ENCODE assay signal across 23 cellular contexts in the genomic region with DNA sequence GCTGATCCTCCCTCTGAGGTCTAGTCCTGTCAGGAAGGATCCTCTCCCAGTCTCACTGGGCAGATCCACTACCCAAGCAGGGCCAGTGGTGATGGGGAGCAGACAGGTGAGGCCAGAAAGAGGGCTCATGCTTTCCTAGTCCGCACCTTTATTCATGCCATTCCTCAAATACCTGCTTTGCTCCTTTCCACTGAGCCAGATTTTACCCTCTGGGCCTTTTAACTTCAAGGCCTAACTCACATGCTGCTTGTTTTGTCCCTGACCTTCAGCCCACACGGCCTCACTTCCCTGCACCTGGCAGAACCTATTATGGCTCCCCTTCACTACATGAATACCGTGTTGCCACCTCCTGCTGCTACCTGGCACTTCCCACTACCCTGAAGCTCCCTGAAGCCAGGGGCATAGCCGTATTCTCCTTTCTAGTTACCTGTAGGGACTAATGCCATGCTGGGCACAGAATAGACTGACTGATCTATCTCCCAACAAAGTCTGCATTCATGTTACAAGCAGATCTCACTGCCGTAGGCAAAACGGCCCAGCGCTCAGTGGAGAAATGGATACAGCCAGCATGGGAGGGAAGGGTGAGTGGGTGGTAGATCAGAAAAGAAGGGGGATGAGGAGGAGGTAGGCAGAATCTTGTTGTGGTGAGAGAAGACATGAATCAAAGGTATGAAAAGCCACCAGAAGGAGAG. TPM values are rescaled to one million over a fixed set of nuclear protein-coding genes. Genes with fewer than 3 reads are reported as not detected.
DNase-seq lines count a peak whose midpoint lies in the region; ATAC-seq and TF ChIP-seq lines count a peak whose summit lies in the region.
"Had no signal": no experiment of that assay in that cellular context is flagged by ENCODE, and none has a peak within 500 bp of the region (broad histone marks: within the 10 kb centered on the region; RNA-seq: fewer than 3 reads in every experiment).

No MANE protein-coding gene starts in this region.

- peak overlapping the region; percentile 78 for H3K27ac Mint-ChIP-seq in progenitor cell of endocrine pancreas

- H4K8ac ChIP-seq in mesendoderm (ENCODE audit: low read depth, low read length) = no peak overlapping the region

- no peak overlapping the region for H3K18ac ChIP-seq in mesendoderm (ENCODE audit: low read length)

- H3K4ac ChIP-seq in mesendoderm (ENCODE audit: low read depth, low read length) = no peak overlapping the region

- H3K27ac ChIP-seq in angular gyrus (ENCODE audit: low read depth, low read length) (peak overlapping the region; percentile 62), mesendoderm (ENCODE audit: low read depth, low read length) (no peak overlapping the region)
- H3K27ac ChIP-seq: 22Rv1; BLaER1 treated with 17β-estradiol and CSF1 and Interleukin-3, amounts not matched to agents 10 nM and 100 nM; SK-N-MC had no signal

- H3K27me3 ChIP-seq in mesendoderm (ENCODE audit: insufficient read depth, low read length, poor library complexity) = no peaks in the 10 kb centered on the region
- H3K27me3 ChIP-seq: BLaER1 treated with 17β-estradiol and CSF1 and Interleukin-3, amounts not matched to agents 10 nM and 100 nM had no signal

- H3K9me3 Mint-ChIP-seq in progenitor cell of endocrine pancreas (ENCODE audit: low read depth) = no peaks in the 10 kb centered on the region
- H3K9me3 Mint-ChIP-seq: H9 had no signal

- no peak overlapping the region for H2BK5ac ChIP-seq in mesendoderm (ENCODE audit: low read length)

- peaks cover 19% of the 10 kb centered on the region for H3K36me3 Mint-ChIP-seq in progenitor cell of endocrine pancreas (ENCODE audit: insufficient read depth)

- no peak overlapping the region for H2BK15ac ChIP-seq in mesendoderm (replicated peaks; ENCODE audit: low read depth)

- H3K56ac ChIP-seq in mesendoderm (ENCODE audit: low read length) = no peak overlapping the region

- no peaks in the 10 kb centered on the region for H3K4me1 ChIP-seq in mesendoderm (ENCODE audit: control insufficient read depth, low read depth, low read length)

- no peak overlapping the region for H3K9ac ChIP-seq in mesendoderm (ENCODE audit: low read length)
- H3K9ac ChIP-seq: BLaER1 treated with 17β-estradiol and CSF1 and Interleukin-3, amounts not matched to agents 10 nM and 100 nM had no signal

- no peaks in the 10 kb centered on the region for H3K27me3 Mint-ChIP-seq in progenitor cell of endocrine pancreas

- no peak overlapping the region for H2BK120ac ChIP-seq in mesendoderm (ENCODE audit: low read depth, low read length)

- no peak overlapping the region for H3K4me3 ChIP-seq in mesendoderm (ENCODE audit: low read length)
- H3K4me3 ChIP-seq: BLaER1 treated with 17β-estradiol and CSF1 and Interleukin-3, amounts not matched to agents 10 nM and 100 nM; SK-N-MC had no signal

- H4K5ac ChIP-seq in mesendoderm (ENCODE audit: low read length) = no peak overlapping the region

- TF ChIP-seq CTCF in progenitor cell of endocrine pancreas (IDR thresholded peaks at IDR 0.05; ENCODE audit: unreplicated experiment) = no peak

- no peaks in the 10 kb centered on the region for H3K79me1 ChIP-seq in mesendoderm (ENCODE audit: low read length)

- ATAC-seq in GM21737 (IDR thresholded peaks at IDR 0.05; ENCODE audit: unreplicated experiment) = no peak
- ATAC-seq in HG03045 (IDR thresholded peaks at IDR 0.05; ENCODE audit: unreplicated experiment) = no peak
- ATAC-seq: PC-3 had no signal

- H3K36me3 ChIP-seq in mesendoderm (ENCODE audit: control insufficient read depth, insufficient read depth, low read length) = no peaks in the 10 kb centered on the region
- H3K36me3 ChIP-seq: BLaER1 treated with 17β-estradiol and CSF1 and Interleukin-3, amounts not matched to agents 10 nM and 100 nM had no signal

- no peak overlapping the region for H3K4me2 ChIP-seq in mesendoderm (ENCODE audit: low read length)
- H3K4me2 ChIP-seq: BLaER1 treated with 17β-estradiol and CSF1 and Interleukin-3, amounts not matched to agents 10 nM and 100 nM had no signal

- H3K4me1 Mint-ChIP-seq in progenitor cell of endocrine pancreas (ENCODE audit: low read depth) = no peaks in the 10 kb centered on the region

- DNase-seq in NCI-H146 (lab: John Stamatoyannopoulos, UW) (peak; percentile 18), NCI-H146 treated with DMSO at 0.1 percent for 48 hours (lab: John Stamatoyannopoulos, UW; ENCODE audit: unreplicated experiment) (no peak), mesendoderm (peak; percentile 38), progenitor cell of endocrine pancreas (ENCODE audit: low spot score, unreplicated experiment) (no peak), SKM-1 treated with dmso at 0.1 percent for 144 hours (lab: John Stamatoyannopoulos, UW; ENCODE audit: unreplicated experiment) (no peak)
- DNase-seq: ACHN, DMS79, H9, KG1, NCI-H1092 treated with DMSO at 0.1 percent for 48 hours, NCI-H1694, NCI-H2171 treated with DMSO at 0.1 percent for 48 hours, NCI-H446, NCI-H526, PC-3 had no signal

- no peak overlapping the region for H3K23ac ChIP-seq in mesendoderm (ENCODE audit: low read length)

- no peak overlapping the region for H2AK5ac ChIP-seq in mesendoderm (ENCODE audit: low read length)

- no peak overlapping the region for H3K4me3 Mint-ChIP-seq in progenitor cell of endocrine pancreas (ENCODE audit: low read depth)
- H3K4me3 Mint-ChIP-seq: H9 had no signal

- no CpG with 5 or more reads among the region's 7 CpGs for WGBS in mesendoderm (ENCODE audit: extremely low coverage, insufficient coverage, low lambda C conversion rate)

- no peaks in the 10 kb centered on the region for H3K79me2 ChIP-seq in mesendoderm (ENCODE audit: control insufficient read depth, insufficient read depth, low read length)

RNA-seq across cellular contexts. Expression of a gene that starts 36.1 kb away (rescaled TPM):
- 2.3 TPM for polyA plus RNA-seq in mesendoderm (2013, experiment 1 of 2)
- 2.9 TPM for polyA plus RNA-seq in mesendoderm (2013, experiment 2 of 2)
- 4.2 and 5.0 TPM in 2 replicates for total RNA-seq in progenitor cell of endocrine pancreas
- total RNA-seq: Right ventricle myocardium superior, RPMI7951 had no signal

RNA-seq across cellular contexts. Expression of a gene that starts 53.6 kb away (rescaled TPM):
- polyA plus RNA-seq in mesendoderm (2013, experiment 1 of 2) = 0.13 TPM
- not detected for polyA plus RNA-seq in mesendoderm (2013, experiment 2 of 2)
- not detected in 2 replicates for total RNA-seq in progenitor cell of endocrine pancreas
- total RNA-seq: Right ventricle myocardium superior had no signal

Comparison
In these comparisons a context has a peak if more than half of its experiments do, and no peak if none do; other contexts are left out.
1. DNase-seq: peak in NCI-H146 (single experiment) and mesendoderm (single experiment); none in NCI-H146 treated with DMSO at 0.1 percent for 48 hours (single experiment), progenitor cell of endocrine pancreas (single experiment) and SKM-1 treated with dmso at 0.1 percent for 144 hours (single experiment).